ENCODE assay signal across 23 cellular contexts in the genomic region with DNA sequence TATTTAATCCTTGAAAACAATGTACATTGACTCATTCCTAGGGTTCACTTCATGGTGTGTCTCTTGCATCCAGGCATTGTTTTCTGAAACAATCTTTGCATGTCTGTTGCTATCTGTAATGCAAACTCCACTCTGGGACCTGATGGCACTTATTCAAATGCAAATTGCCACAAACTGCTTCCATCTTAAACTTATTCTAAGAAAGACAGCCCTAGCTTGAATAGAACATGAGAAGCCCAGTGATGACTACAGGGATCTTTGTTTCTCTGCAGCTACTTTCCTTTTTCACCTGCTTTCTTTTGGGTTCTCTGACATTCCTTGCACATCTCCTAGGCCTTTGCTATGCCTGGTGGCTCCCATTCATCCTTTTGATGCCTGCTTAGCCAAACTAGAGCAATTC.
A peak's percentile ranks its signal among the peaks of the same experiment; 100 is the strongest.
DNase-seq lines count a peak whose midpoint lies in the region; ATAC-seq, FAIRE-seq and TF ChIP-seq lines count a peak whose summit lies in the region.
"Had no signal": no experiment of that assay in that cellular context is flagged by ENCODE, and none has a peak within 500 bp of the region (broad histone marks: within the 10 kb centered on the region; RNA-seq: fewer than 3 reads in every experiment).

No MANE protein-coding gene starts in this region.

- H3K27me3 ChIP-seq in HUES64 (ENCODE audit: insufficient read depth, low read length) (no peaks in the 10 kb centered on the region), H1 (replicated peaks in 1 of 4; ENCODE audit: control insufficient read depth in 3 of 4, extremely low read depth in 1 of 4, insufficient read depth in 3 of 4, low read length in 3 of 4) (no peaks in the 10 kb centered on the region), mesendoderm (ENCODE audit: insufficient read depth, low read length, poor library complexity) (no peaks in the 10 kb centered on the region), brain microvascular endothelial cell (replicated peaks) (no peaks in the 10 kb centered on the region)
- H3K27me3 ChIP-seq: BE2C; BLaER1 treated with 17β-estradiol and CSF1 and Interleukin-3, amounts not matched to agents 10 nM and 100 nM had no signal

- H3K56ac ChIP-seq in H1 (replicated peaks; ENCODE audit: insufficient read length, low read depth, low read length) (no peak overlapping the region), mesendoderm (ENCODE audit: low read length) (no peak overlapping the region)

- H3K4ac ChIP-seq in H1 (replicated peaks; ENCODE audit: insufficient read length, low read depth, low read length) (no peak overlapping the region), mesendoderm (ENCODE audit: low read depth, low read length) (no peak overlapping the region)

- ATAC-seq in GM21825 (IDR thresholded peaks at IDR 0.05; ENCODE audit: unreplicated experiment), result no peak
- no peak for ATAC-seq in GM18868 (IDR thresholded peaks at IDR 0.05; ENCODE audit: unreplicated experiment)
- ATAC-seq: A549, GM12878, HCT116 had no signal

- TF ChIP-seq POLR2A in H1 (IDR thresholded peaks at IDR 0.05; ENCODE audit: control extremely low read depth in 1 of 2, low read depth in 2 of 2, low read length in 2 of 2), result no peak

- no peak overlapping the region for H2BK20ac ChIP-seq in H1 (ENCODE audit: low read length)

- H4K5ac ChIP-seq in H1 (ENCODE audit: insufficient read length, low read depth, low read length) (no peak overlapping the region), mesendoderm (ENCODE audit: low read length) (no peak overlapping the region)

- in situ Hi-C loops in brain microvascular endothelial cell (cut with HindIII; ENCODE audit: low pct_ligation_motif_present, low sequenced_read_pairs), result no loop called here

- H3K9me3 ChIP-seq in HUES64 (ENCODE audit: insufficient read depth, low read depth, low read length) (no peaks in the 10 kb centered on the region), H1 (ENCODE audit: insufficient read depth in 2 of 2, low read depth in 1 of 2, low read length in 1 of 2) (no peaks in the 10 kb centered on the region)
- H3K9me3 ChIP-seq: A549; BE2C; BLaER1 treated with 17β-estradiol and CSF1 and Interleukin-3, amounts not matched to agents 10 nM and 100 nM had no signal

- no peaks in the 10 kb centered on the region for H3K79me1 ChIP-seq in H1 (ENCODE audit: low read depth, low read length)
- no peaks in the 10 kb centered on the region for H3K79me1 ChIP-seq in mesendoderm (ENCODE audit: low read length)

- H3K9ac ChIP-seq in HUES64 (ENCODE audit: low read depth, low read length) (peak overlapping the region; percentile 8; the same call in 1 of the 2 replicates), H1 (replicated peaks in 1 of 4; ENCODE audit: extremely low read depth in 1 of 4, low read depth in 3 of 4, low read length in 3 of 4) (no peak overlapping the region), mesendoderm (ENCODE audit: low read length) (no peak overlapping the region)
- H3K9ac ChIP-seq: BLaER1 treated with 17β-estradiol and CSF1 and Interleukin-3, amounts not matched to agents 10 nM and 100 nM had no signal

- CTCF ChIA-PET in H1 (lab: Charles Lee; ENCODE audit: partially characterized antibody), result no interaction called here

- POLR2A ChIA-PET in H1 (lab: Charles Lee; ENCODE audit: partially characterized antibody), result no interaction called here

- no peak overlapping the region for H4K8ac ChIP-seq in H1 (ENCODE audit: extremely low read depth, insufficient read depth, low read length)
- H4K8ac ChIP-seq in mesendoderm (ENCODE audit: low read depth, low read length), result no peak overlapping the region

- no peaks in the 10 kb centered on the region for H4K20me1 ChIP-seq in H1 (replicated peaks in 1 of 2; ENCODE audit: control insufficient read depth in 1 of 2, insufficient read depth in 2 of 2, low read length in 2 of 2)
- H4K20me1 ChIP-seq: BLaER1 treated with 17β-estradiol and CSF1 and Interleukin-3, amounts not matched to agents 10 nM and 100 nM had no signal

- H3K36me3 ChIP-seq in HUES64 (ENCODE audit: insufficient read depth, low read length) (no peaks in the 10 kb centered on the region), H1 (ENCODE audit: control insufficient read depth in 2 of 4, insufficient read depth in 4 of 4, low read length in 3 of 4) (no peaks in the 10 kb centered on the region), mesendoderm (ENCODE audit: control insufficient read depth, insufficient read depth, low read length) (no peaks in the 10 kb centered on the region), brain microvascular endothelial cell (replicated peaks) (no peaks in the 10 kb centered on the region)
- H3K36me3 ChIP-seq: BE2C; BLaER1 treated with 17β-estradiol and CSF1 and Interleukin-3, amounts not matched to agents 10 nM and 100 nM had no signal

- no peak overlapping the region for H4K91ac ChIP-seq in H1 (replicated peaks; ENCODE audit: insufficient read length, low read length)

- no peak overlapping the region for H2BK5ac ChIP-seq in H1 (ENCODE audit: low read depth, low read length)
- no peak overlapping the region for H2BK5ac ChIP-seq in mesendoderm (ENCODE audit: low read length)

- H2BK15ac ChIP-seq in H1 (ENCODE audit: low read length) (no peak overlapping the region), mesendoderm (replicated peaks; ENCODE audit: low read depth) (no peak overlapping the region)

- H2BK120ac ChIP-seq in H1 (replicated peaks; ENCODE audit: low read depth, low read length), result no peak overlapping the region
- H2BK120ac ChIP-seq in mesendoderm (ENCODE audit: low read depth, low read length), result no peak overlapping the region

- H3K79me2 ChIP-seq in H1 (ENCODE audit: control insufficient read depth in 1 of 2, insufficient read depth in 2 of 2, low read length in 2 of 2) (no peaks in the 10 kb centered on the region), mesendoderm (ENCODE audit: control insufficient read depth, insufficient read depth, low read length) (no peaks in the 10 kb centered on the region)

- H3K4me1 ChIP-seq in HUES64 (ENCODE audit: insufficient read depth, low read length) (no peaks in the 10 kb centered on the region), H1 (replicated peaks in 1 of 4; ENCODE audit: control insufficient read depth in 3 of 4, insufficient read depth in 4 of 4, low read length in 3 of 4) (peaks cover 0 to 3% (median 0%) of the 10 kb centered on the region in 4 experiments; a peak in 2 of 7 replicates), mesendoderm (ENCODE audit: control insufficient read depth, low read depth, low read length) (no peaks in the 10 kb centered on the region)
- H3K4me1 ChIP-seq: A549; BE2C; BLaER1 treated with 17β-estradiol and CSF1 and Interleukin-3, amounts not matched to agents 10 nM and 100 nM had no signal

- no peak for TF ChIP-seq RAD21 in H1 (IDR thresholded peaks at IDR 0.05 in 1 of 2, conservative IDR thresholded peaks at IDR 0.05 in 1 of 2; ENCODE audit: low read depth in 2 of 2, low read length in 2 of 2)

- no peak overlapping the region for H3K14ac ChIP-seq in H1 (ENCODE audit: insufficient read length)

- FAIRE-seq in H1 (lab: Jason Lieb, UNC), result no peak
- FAIRE-seq: A549, D721Med, GM12878 had no signal

- H3K4me2 ChIP-seq in H1 (ENCODE audit: insufficient read depth in 1 of 2, low read depth in 2 of 2, low read length in 2 of 2) (no peak overlapping the region), mesendoderm (ENCODE audit: low read length) (no peak overlapping the region)
- H3K4me2 ChIP-seq: A549; BLaER1 treated with 17β-estradiol and CSF1 and Interleukin-3, amounts not matched to agents 10 nM and 100 nM had no signal

- H3K23ac ChIP-seq in H1 (ENCODE audit: insufficient read length) (no peak overlapping the region), mesendoderm (ENCODE audit: low read length) (no peak overlapping the region)

- no peak overlapping the region for H2BK12ac ChIP-seq in H1 (ENCODE audit: low read depth, low read length)

- TF ChIP-seq CTCF in H1 (IDR thresholded peaks at IDR 0.05; ENCODE audit: control extremely low read depth in 1 of 3, insufficient read depth in 1 of 3, low read depth in 1 of 3, low read length in 3 of 3) (no peak), brain microvascular endothelial cell (IDR thresholded peaks at IDR 0.05; ENCODE audit: low read depth, low read length, missing control alignments) (no peak)

- peak in 1 of 2 experiments; percentile 17 for DNase-seq in H1 (ENCODE audit: low read depth in 1 of 2, low spot score in 2 of 2)
- peak; percentile 59 for DNase-seq in iPS DF 19.7 (ENCODE audit: low read depth, low spot score)
- peak; percentile 30 for DNase-seq in mesendoderm
- no peak for DNase-seq in brain microvascular endothelial cell
- DNase-seq: 8988T; ACHN; AML-193; BE2C; CD4-positive, alpha-beta T cell; CD8-positive, alpha-beta memory T cell; DMS 273 treated with DMSO at 0.1 percent for 48 hours; DMS79; EL; GDM1; H9 had no signal

- H2AK5ac ChIP-seq in H1 (ENCODE audit: low read depth, low read length) (no peak overlapping the region), mesendoderm (ENCODE audit: low read length) (no peak overlapping the region)

- H3K27ac ChIP-seq in HUES64 (ENCODE audit: low read depth, low read length) (peak overlapping the region; percentile 95), H1 (ENCODE audit: low read depth, low read length) (no peak overlapping the region), mesendoderm (ENCODE audit: low read depth, low read length) (no peak overlapping the region), brain microvascular endothelial cell (no peak overlapping the region)
- H3K27ac ChIP-seq: A549; BLaER1 treated with 17β-estradiol and CSF1 and Interleukin-3, amounts not matched to agents 10 nM and 100 nM had no signal

- no peaks in the 10 kb centered on the region for H3K23me2 ChIP-seq in H1 (ENCODE audit: low read depth, low read length)

- no peak for TF ChIP-seq EP300 in H1 (IDR thresholded peaks at IDR 0.05; ENCODE audit: borderline replicate concordance in 1 of 2, low read depth in 2 of 2, low read length in 2 of 2)

- H3K18ac ChIP-seq in H1 (ENCODE audit: extremely low read depth, low read length) (no peak overlapping the region), mesendoderm (ENCODE audit: low read length) (no peak overlapping the region)

- H2AFZ ChIP-seq in H1 (ENCODE audit: low read length), result no peak overlapping the region

- no peak overlapping the region for H3K4me3 ChIP-seq in HUES64 (ENCODE audit: low read length)
- no peak overlapping the region for H3K4me3 ChIP-seq in H1 (ENCODE audit: extremely low read depth in 1 of 4, insufficient read depth in 2 of 4, low read depth in 3 of 4, low read length in 4 of 4)
- H3K4me3 ChIP-seq in mesendoderm (ENCODE audit: low read length), result no peak overlapping the region
- no peak overlapping the region for H3K4me3 ChIP-seq in brain microvascular endothelial cell (ENCODE audit: low read depth, low read length)
- H3K4me3 ChIP-seq: A549; BLaER1 treated with 17β-estradiol and CSF1 and Interleukin-3, amounts not matched to agents 10 nM and 100 nM; GM12878 had no signal

TF ChIP-seq in H1, 55 proteins besides CTCF, POLR2A, EP300 and RAD21:
- no peak for TF ChIP-seq FOSL1 (IDR thresholded peaks at IDR 0.05; ENCODE audit: insufficient read depth, low read depth, low read length)
- 0 out of 2 replicates have a peak, but pooled peaks have one; percentile 15 for TF ChIP-seq TEAD4 (IDR thresholded peaks at IDR 0.05; ENCODE audit: low read depth, low read length)
- peak; percentile 35 for TF ChIP-seq NANOG (IDR thresholded peaks at IDR 0.05; ENCODE audit: insufficient read depth, low read depth, low read length, poor library complexity, severe bottlenecking)
